9 cellular contexts compared by ENCODE assay signal in the genomic region with DNA sequence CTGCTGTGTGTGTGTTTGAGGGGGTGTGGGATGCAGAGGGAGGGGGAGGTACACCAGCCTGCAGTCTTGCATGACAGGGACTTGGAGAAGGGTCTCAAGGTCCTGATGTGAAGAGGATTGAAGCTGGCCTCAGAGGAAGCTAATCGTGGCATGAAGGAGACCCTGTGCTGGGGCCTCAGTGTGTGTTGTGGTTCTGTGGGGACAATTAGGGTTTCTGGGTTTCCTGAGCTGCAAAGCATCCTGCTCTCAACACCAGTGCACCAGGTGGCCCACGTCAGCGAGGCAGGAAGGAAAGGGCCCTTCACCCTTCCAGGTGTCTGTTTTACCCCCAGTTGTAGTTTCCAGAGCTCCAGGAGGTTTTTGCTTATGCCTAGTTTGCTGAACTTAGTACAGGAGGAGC.
DNase-seq lines count a peak whose midpoint lies in the region; ATAC-seq and TF ChIP-seq lines count a peak whose summit lies in the region.
"Had no signal": no experiment of that assay in that cellular context is flagged by ENCODE, and none has a peak within 500 bp of the region (broad histone marks: within the 10 kb centered on the region; RNA-seq: fewer than 3 reads in every experiment).

No MANE protein-coding gene starts in this region.

- H3K27me3 Mint-ChIP-seq in stimulated activated naive B cell treated with anti-CD40 and anti-IgM and Interleukin-4, amounts not matched to agents 10 μg/mL and 1 μg/mL and 100 μg/mL, for 72 hours, result no peaks in the 10 kb centered on the region

- H3K4me3 Mint-ChIP-seq in stimulated activated naive B cell treated with anti-CD40 and anti-IgM and Interleukin-4, amounts not matched to agents 10 μg/mL and 1 μg/mL and 100 μg/mL, for 72 hours, result peak overlapping the region; percentile 2 to 39

- peak overlapping the region; percentile 84 for H3K27ac Mint-ChIP-seq in stimulated activated naive B cell treated with anti-CD40 and anti-IgM and Interleukin-4, amounts not matched to agents 10 μg/mL and 1 μg/mL and 100 μg/mL, for 72 hours

- peaks cover 77 to 93% of the 10 kb centered on the region in 2 donors for H3K4me1 Mint-ChIP-seq in stimulated activated naive B cell treated with anti-CD40 and anti-IgM and Interleukin-4, amounts not matched to agents 10 μg/mL and 1 μg/mL and 100 μg/mL, for 72 hours

- DNase-seq in NK-92 treated with Interleukin-12 subunit alpha and Interleukin-12 subunit beta, amount 100 ng/mL, for 24 hours (lab: John Stamatoyannopoulos, UW), result peak; percentile 61
- DNase-seq in activated gamma-delta T cell treated with anti-CD3 and anti-CD28 coated beads, Interleukin-2, amount 50 U/mL, for 16 hours (ENCODE audit: low read depth), result peak; percentile 47
- peak; percentile 23 for DNase-seq in stimulated activated naive B cell treated with anti-CD40 and anti-IgM and Interleukin-4, amounts not matched to agents 10 μg/mL and 1 μg/mL and 100 μg/mL, for 72 hours
- no peak for DNase-seq in caudate nucleus (lab: John Stamatoyannopoulos, UW)
- DNase-seq in amygdala (lab: John Stamatoyannopoulos, UW), result no peak
- no peak for DNase-seq in cerebellar nuclear complex (lab: John Stamatoyannopoulos, UW)

- H3K27ac ChIP-seq in caudate nucleus (ENCODE audit: low read depth, low read length), result no peak overlapping the region
- H3K27ac ChIP-seq: ascending aorta had no signal

- H3K36me3 Mint-ChIP-seq in stimulated activated naive B cell treated with anti-CD40 and anti-IgM and Interleukin-4, amounts not matched to agents 10 μg/mL and 1 μg/mL and 100 μg/mL, for 72 hours, result peaks cover 5 to 11% of the 10 kb centered on the region in 2 donors

- ATAC-seq in GM21390 (IDR thresholded peaks at IDR 0.05; ENCODE audit: unreplicated experiment), result peak; percentile 21
- no peak for ATAC-seq in stimulated activated naive B cell treated with anti-CD40 and anti-IgM and Interleukin-4, amounts not matched to agents 10 μg/mL and 1 μg/mL and 100 μg/mL, for 72 hours (replicated peaks)
- ATAC-seq in SK-N-SH treated with all-trans-retinoic acid at 6 μM for 48 hours, result no peak

- H3K9me3 Mint-ChIP-seq in stimulated activated naive B cell treated with anti-CD40 and anti-IgM and Interleukin-4, amounts not matched to agents 10 μg/mL and 1 μg/mL and 100 μg/mL, for 72 hours, result peaks cover 4 to 6% of the 10 kb centered on the region in 2 donors

TF ChIP-seq in SK-N-SH treated with all-trans-retinoic acid at 6 μM for 48 hours, 23 proteins besides CTCF, POLR2A, EP300 and RAD21:
- TF ChIP-seq ZFP30 (CRISPR knock-in tag; IDR thresholded peaks at IDR 0.05) (no peak), PATZ1 (CRISPR knock-in tag; IDR thresholded peaks at IDR 0.05; ENCODE audit: borderline replicate concordance) (no peak), CSDC2 (CRISPR knock-in tag; IDR thresholded peaks at IDR 0.05) (no peak), TCF4 (CRISPR knock-in tag; IDR thresholded peaks at IDR 0.05; ENCODE audit: borderline replicate concordance) (no peak), ESRRG (CRISPR knock-in tag; IDR thresholded peaks at IDR 0.05) (no peak), TOX (CRISPR knock-in tag; IDR thresholded peaks at IDR 0.05; ENCODE audit: borderline replicate concordance) (no peak), OSR1 (CRISPR knock-in tag; IDR thresholded peaks at IDR 0.05) (no peak), SNAI2 (CRISPR knock-in tag; IDR thresholded peaks at IDR 0.05) (no peak), TSHZ2 (CRISPR knock-in tag; IDR thresholded peaks at IDR 0.05) (no peak), ZNF8 (CRISPR knock-in tag; IDR thresholded peaks at IDR 0.05) (no peak), PPARA (CRISPR knock-in tag; IDR thresholded peaks at IDR 0.05; ENCODE audit: borderline replicate concordance) (no peak), CSRNP3 (CRISPR knock-in tag; IDR thresholded peaks at IDR 0.05) (no peak), ZFP3 (CRISPR knock-in tag; IDR thresholded peaks at IDR 0.05) (no peak), ZNF70 (CRISPR knock-in tag; IDR thresholded peaks at IDR 0.05) (no peak), ARNTL (CRISPR knock-in tag; IDR thresholded peaks at IDR 0.05; ENCODE audit: borderline replicate concordance, low read depth) (no peak)
- TF ChIP-seq, protein P1, sequence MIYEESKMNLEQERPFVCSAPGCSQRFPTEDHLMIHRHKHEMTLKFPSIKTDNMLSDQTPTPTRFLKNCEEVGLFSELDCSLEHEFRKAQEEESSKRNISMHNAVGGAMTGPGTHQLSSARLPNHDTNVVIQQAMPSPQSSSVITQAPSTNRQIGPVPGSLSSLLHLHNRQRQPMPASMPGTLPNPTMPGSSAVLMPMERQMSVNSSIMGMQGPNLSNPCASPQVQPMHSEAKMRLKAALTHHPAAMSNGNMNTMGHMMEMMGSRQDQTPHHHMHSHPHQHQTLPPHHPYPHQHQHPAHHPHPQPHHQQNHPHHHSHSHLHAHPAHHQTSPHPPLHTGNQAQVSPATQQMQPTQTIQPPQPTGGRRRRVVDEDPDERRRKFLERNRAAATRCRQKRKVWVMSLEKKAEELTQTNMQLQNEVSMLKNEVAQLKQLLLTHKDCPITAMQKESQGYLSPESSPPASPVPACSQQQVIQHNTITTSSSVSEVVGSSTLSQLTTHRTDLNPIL (CRISPR knock-in tag; IDR thresholded peaks at IDR 0.05; ENCODE audit: low read depth), result no peak

Comparison
In these comparisons a context has a peak if more than half of its experiments do, and no peak if none do; other contexts are left out.
1. DNase-seq: peak in NK-92 treated with Interleukin-12 subunit alpha and Interleukin-12 subunit beta, amount 100 ng/mL, for 24 hours (single experiment), activated gamma-delta T cell treated with anti-CD3 and anti-CD28 coated beads, Interleukin-2, amount 50 U/mL, for 16 hours (single experiment) and stimulated activated naive B cell treated with anti-CD40 and anti-IgM and Interleukin-4, amounts not matched to agents 10 μg/mL and 1 μg/mL and 100 μg/mL, for 72 hours (single experiment); none in caudate nucleus (0 of 61), amygdala (0 of 56) and cerebellar nuclear complex (0 of 2).